Comparison of ENCODE assay signal across 14 cellular contexts in the genomic region with DNA sequence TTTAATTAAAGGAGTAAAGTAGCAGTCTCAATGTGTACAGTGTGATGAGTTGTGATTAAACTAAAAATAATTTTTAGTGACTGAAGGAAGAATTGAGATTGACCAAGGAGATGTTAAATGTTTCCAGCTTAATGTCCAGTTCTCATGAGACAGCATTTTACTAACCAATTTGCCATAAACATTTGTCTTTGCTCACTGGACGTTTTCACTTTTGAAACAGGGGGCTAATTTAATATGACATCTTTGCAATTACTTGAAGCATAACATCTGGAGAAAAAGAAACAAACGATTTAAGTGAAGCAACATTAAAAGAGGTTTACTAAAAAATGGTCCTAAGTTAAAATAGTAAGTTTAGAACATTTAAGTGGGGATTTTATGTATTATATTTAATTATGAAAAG.
A peak's percentile ranks its signal among the peaks of the same experiment; 100 is the strongest.
DNase-seq lines count a peak whose midpoint lies in the region; ATAC-seq, FAIRE-seq and TF ChIP-seq lines count a peak whose summit lies in the region.
"Had no signal": no experiment of that assay in that cellular context is flagged by ENCODE, and none has a peak within 500 bp of the region (broad histone marks: within the 10 kb centered on the region; RNA-seq: fewer than 3 reads in every experiment).

No MANE protein-coding gene starts in this region.

- no peaks in the 10 kb centered on the region for H3K36me3 ChIP-seq in adipocyte (ENCODE audit: control insufficient read depth, insufficient read depth, low read length, severe bottlenecking)
- H3K36me3 ChIP-seq: BLaER1 treated with 17β-estradiol and CSF1 and Interleukin-3, amounts not matched to agents 10 nM and 100 nM had no signal

- no peaks in the 10 kb centered on the region for H3K27me3 ChIP-seq in adipocyte (replicated peaks; ENCODE audit: control insufficient read depth, insufficient read depth, low read length)
- H3K27me3 ChIP-seq: BLaER1 treated with 17β-estradiol and CSF1 and Interleukin-3, amounts not matched to agents 10 nM and 100 nM had no signal

- no peak overlapping the region for H3K9ac ChIP-seq in adipocyte (ENCODE audit: low read length)
- H3K9ac ChIP-seq: BLaER1 treated with 17β-estradiol and CSF1 and Interleukin-3, amounts not matched to agents 10 nM and 100 nM had no signal

- no peak overlapping the region for H3K4me3 ChIP-seq in adipocyte (ENCODE audit: low read length)
- H3K4me3 ChIP-seq in fibroblast of the aortic adventitia (ENCODE audit: low read depth, low read length): no peak overlapping the region
- H3K4me3 ChIP-seq: BLaER1 treated with 17β-estradiol and CSF1 and Interleukin-3, amounts not matched to agents 10 nM and 100 nM had no signal

- H3K9me3 ChIP-seq in adipocyte (ENCODE audit: control insufficient read depth, low read length): no peaks in the 10 kb centered on the region
- H3K9me3 ChIP-seq: BLaER1 treated with 17β-estradiol and CSF1 and Interleukin-3, amounts not matched to agents 10 nM and 100 nM had no signal

- no peak for ATAC-seq in HG03571 (IDR thresholded peaks at IDR 0.05; ENCODE audit: unreplicated experiment)
- ATAC-seq in HG03095 (IDR thresholded peaks at IDR 0.05; ENCODE audit: unreplicated experiment): no peak
- ATAC-seq: CD8-positive, alpha-beta T cell; HepG2 had no signal

- peaks cover 16% of the 10 kb centered on the region for H3K4me1 ChIP-seq in adipocyte (ENCODE audit: control insufficient read depth, insufficient read depth, low read length)
- H3K4me1 ChIP-seq: BLaER1 treated with 17β-estradiol and CSF1 and Interleukin-3, amounts not matched to agents 10 nM and 100 nM had no signal

- no peak for TF ChIP-seq CTCF in fibroblast of the aortic adventitia (IDR thresholded peaks at IDR 0.05; ENCODE audit: insufficient read depth, low read length)

- DNase-seq in adipocyte (ENCODE audit: low read depth) (peak; percentile 71), fibroblast of the aortic adventitia (ENCODE audit: low read depth) (peak; percentile 39), left kidney (ENCODE audit: low read depth, low spot score) (peak; percentile 40), NCI-H2196 treated with DMSO at 0.1 percent for 48 hours (lab: John Stamatoyannopoulos, UW; ENCODE audit: unreplicated experiment) (no peak)
- DNase-seq: CD8-positive, alpha-beta T cell; DMS79 treated with DMSO at 0.1 percent for 48 hours; GF-D8; H9 had no signal

- FAIRE-seq in endometrium (lab: Jason Lieb, UNC): peak; percentile 96
- FAIRE-seq: H1, HepG2 had no signal
